In the genomic region with DNA sequence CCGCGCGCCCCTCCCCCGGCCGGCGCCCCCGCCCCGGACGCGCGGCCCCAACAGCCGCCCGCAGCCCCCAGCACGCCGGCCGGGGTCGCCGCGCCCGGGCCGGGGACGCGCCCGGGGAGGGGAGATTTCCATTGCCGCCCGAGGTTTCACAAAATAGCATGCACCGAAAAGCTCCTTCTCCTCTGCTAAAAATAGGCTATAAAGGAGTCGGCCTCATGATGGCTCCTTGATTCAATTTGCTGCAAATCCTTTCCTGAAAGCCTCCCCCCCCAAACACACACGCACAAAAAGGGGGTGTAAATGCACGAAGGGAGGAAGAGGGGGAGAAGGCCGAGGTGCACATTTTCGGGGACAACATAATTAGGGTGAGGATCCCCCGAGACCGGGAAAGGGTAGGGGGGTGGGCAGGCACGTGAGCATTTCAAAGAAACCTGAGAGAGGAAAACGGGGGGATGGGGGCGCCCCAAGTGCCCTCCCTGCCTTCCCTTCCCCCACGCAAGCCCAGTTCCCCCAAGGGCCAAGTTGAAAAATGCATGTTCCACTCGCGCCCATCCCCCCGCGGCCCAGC, we compare ENCODE assay signal across 1 cellular context.
TF ChIP-seq lines count a peak whose summit lies in the region.

No MANE protein-coding gene starts in this region.

TF ChIP-seq in HEK293, 187 proteins besides CTCF, POLR2A, EP300 and RAD21 (continued from another document):
- TF ChIP-seq, protein P1, sequence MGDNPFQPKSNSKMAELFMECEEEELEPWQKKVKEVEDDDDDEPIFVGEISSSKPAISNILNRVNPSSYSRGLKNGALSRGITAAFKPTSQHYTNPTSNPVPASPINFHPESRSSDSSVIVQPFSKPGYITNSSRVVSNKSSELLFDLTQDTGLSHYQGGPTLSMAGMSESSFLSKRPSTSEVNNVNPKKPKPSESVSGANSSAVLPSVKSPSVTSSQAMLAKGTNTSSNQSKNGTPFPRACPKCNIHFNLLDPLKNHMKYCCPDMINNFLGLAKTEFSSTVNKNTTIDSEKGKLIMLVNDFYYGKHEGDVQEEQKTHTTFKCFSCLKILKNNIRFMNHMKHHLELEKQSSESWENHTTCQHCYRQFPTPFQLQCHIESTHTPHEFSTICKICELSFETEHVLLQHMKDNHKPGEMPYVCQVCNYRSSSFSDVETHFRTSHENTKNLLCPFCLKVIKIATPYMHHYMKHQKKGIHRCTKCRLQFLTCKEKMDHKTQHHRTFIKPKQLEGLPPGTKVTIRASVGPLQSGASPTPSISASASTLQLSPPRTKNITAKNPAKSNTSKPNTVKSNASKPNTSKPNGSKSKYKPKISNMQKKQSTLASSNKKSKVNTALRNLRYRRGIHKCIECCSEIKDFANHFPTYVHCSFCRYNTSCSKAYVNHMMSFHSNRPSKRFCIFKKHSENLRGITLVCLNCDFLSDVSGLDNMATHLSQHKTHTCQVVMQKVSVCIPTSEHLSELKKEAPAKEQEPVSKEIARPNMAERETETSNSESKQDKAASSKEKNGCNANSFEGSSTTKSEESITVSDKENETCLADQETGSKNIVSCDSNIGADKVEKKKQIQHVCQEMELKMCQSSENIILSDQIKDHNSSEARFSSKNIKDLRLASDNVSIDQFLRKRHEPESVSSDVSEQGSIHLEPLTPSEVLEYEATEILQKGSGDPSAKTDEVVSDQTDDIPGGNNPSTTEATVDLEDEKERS (tag by site-specific recombination; IDR thresholded peaks at IDR 0.05) = no peak
- TF ChIP-seq ZNF10 (tag by site-specific recombination; IDR thresholded peaks at IDR 0.05) (no peak), ZBTB8A (tag by site-specific recombination; IDR thresholded peaks at IDR 0.05) (peak; percentile 64), ZNF830 (tag by site-specific recombination; IDR thresholded peaks at IDR 0.05; ENCODE audit: low read depth) (no peak), ZNF664 (tag by site-specific recombination; IDR thresholded peaks at IDR 0.05) (no peak)
- TF ChIP-seq, protein P2, sequence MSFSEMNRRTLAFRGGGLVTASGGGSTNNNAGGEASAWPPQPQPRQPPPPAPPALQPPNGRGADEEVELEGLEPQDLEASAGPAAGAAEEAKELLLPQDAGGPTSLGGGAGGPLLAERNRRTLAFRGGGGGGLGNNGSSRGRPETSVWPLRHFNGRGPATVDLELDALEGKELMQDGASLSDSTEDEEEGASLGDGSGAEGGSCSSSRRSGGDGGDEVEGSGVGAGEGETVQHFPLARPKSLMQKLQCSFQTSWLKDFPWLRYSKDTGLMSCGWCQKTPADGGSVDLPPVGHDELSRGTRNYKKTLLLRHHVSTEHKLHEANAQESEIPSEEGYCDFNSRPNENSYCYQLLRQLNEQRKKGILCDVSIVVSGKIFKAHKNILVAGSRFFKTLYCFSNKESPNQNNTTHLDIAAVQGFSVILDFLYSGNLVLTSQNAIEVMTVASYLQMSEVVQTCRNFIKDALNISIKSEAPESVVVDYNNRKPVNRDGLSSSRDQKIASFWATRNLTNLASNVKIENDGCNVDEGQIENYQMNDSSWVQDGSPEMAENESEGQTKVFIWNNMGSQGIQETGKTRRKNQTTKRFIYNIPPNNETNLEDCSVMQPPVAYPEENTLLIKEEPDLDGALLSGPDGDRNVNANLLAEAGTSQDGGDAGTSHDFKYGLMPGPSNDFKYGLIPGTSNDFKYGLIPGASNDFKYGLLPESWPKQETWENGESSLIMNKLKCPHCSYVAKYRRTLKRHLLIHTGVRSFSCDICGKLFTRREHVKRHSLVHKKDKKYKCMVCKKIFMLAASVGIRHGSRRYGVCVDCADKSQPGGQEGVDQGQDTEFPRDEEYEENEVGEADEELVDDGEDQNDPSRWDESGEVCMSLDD (tag by site-specific recombination; IDR thresholded peaks at IDR 0.05) = peak; percentile 93
- TF ChIP-seq, protein P3, sequence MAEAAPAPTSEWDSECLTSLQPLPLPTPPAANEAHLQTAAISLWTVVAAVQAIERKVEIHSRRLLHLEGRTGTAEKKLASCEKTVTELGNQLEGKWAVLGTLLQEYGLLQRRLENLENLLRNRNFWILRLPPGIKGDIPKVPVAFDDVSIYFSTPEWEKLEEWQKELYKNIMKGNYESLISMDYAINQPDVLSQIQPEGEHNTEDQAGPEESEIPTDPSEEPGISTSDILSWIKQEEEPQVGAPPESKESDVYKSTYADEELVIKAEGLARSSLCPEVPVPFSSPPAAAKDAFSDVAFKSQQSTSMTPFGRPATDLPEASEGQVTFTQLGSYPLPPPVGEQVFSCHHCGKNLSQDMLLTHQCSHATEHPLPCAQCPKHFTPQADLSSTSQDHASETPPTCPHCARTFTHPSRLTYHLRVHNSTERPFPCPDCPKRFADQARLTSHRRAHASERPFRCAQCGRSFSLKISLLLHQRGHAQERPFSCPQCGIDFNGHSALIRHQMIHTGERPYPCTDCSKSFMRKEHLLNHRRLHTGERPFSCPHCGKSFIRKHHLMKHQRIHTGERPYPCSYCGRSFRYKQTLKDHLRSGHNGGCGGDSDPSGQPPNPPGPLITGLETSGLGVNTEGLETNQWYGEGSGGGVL (tag by site-specific recombination; IDR thresholded peaks at IDR 0.05) = peak; percentile 47; the same call in 1 of the 2 replicates
